Comparison of ENCODE assay signal across 8 cellular contexts in the genomic region with DNA sequence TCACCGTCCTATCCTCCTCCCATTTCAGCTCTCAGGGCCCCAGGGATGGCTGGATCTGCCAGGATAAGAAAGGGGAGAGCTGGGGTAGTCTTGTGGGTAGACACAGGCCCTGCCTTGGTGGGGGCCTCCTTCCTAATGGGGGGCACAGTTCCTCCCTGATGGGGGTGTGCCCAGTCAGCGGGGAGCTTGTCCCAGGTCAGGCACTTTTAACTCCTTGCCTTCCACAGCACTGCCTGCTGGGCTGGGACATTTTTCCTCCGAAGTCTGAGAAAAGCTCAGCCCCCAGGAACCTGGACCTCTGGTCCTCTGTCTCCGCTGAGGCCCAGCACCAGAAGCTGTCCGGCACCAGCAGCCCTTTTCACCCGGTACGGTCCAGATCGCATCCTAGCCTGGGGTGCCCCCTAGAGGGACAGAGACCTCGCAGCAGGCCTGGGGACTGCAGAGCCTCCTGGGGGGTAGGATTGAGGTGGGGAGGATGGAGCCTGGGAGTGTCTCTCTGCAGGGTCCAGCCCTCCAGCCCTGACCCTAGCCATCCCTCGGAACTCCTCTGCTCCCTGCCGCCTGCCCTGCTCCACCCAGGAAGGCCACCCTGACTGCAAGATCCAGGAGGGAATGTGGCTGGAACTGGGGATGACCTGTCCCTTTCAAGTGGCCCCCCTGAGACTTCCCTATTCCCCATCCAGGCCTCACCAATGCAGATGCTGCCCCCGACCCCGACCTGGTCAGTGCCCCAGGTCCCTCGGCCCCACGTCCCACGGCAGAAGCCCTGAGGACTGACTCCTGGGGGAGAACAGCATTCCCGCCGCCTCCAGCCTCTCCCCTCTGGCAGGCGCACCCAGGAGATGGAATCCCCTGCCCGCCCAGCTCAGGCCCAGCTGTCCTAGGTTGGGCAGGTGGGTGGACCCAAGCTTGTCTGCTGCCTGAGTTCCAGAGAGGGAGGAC. TPM values are rescaled to one million over a fixed set of nuclear protein-coding genes. Genes with fewer than 3 reads are reported as not detected.
DNase-seq lines count a peak whose midpoint lies in the region; ATAC-seq, FAIRE-seq and TF ChIP-seq lines count a peak whose summit lies in the region.

No MANE protein-coding gene starts in this region.

- CTCF ChIA-PET in SK-N-SH (lab: Yijun Ruan, JAX) (interaction anchor here (0.8 to 2.0 kb wide), 10 partner anchors 9 to 217 kb away, joined by 3 to 7 read pairs (median 4); a partner anchor contains a TSS), H1 (lab: Charles Lee; ENCODE audit: partially characterized antibody) (interaction anchor here (0.7 to 3.1 kb wide), 21 partner anchors 8 to 144 kb away, joined by 3 to 23 read pairs (median 5); a partner anchor contains a TSS)

- peaks cover 13% of the 10 kb centered on the region for H3K4me1 Mint-ChIP-seq in nephron progenitor cell

- H3K79me2 ChIP-seq in SK-N-SH (ENCODE audit: insufficient read depth) (no peaks in the 10 kb centered on the region), H1 (ENCODE audit: control insufficient read depth in 1 of 2, insufficient read depth in 2 of 2, low read length in 2 of 2) (no peaks in the 10 kb centered on the region)

- TF ChIP-seq RAD21 in SK-N-SH (IDR thresholded peaks at IDR 0.05; ENCODE audit: low read length) (peak; percentile 65), H1 (IDR thresholded peaks at IDR 0.05 in 1 of 2, conservative IDR thresholded peaks at IDR 0.05 in 1 of 2; ENCODE audit: low read depth in 2 of 2, low read length in 2 of 2) (peak; percentile 67 to 73)

- no peak overlapping the region for H2BK5ac ChIP-seq in H1 (ENCODE audit: low read depth, low read length)

- H2BK20ac ChIP-seq in H1 (ENCODE audit: low read length), result no peak overlapping the region

- TF ChIP-seq CTCF in SK-N-SH (IDR thresholded peaks at IDR 0.05) (peak; percentile 61), H1 (IDR thresholded peaks at IDR 0.05; ENCODE audit: control extremely low read depth in 1 of 3, insufficient read depth in 1 of 3, low read depth in 1 of 3, low read length in 3 of 3) (peak; percentile 68 to 73 (median 69)), nephron progenitor cell (IDR thresholded peaks at IDR 0.05) (peak; percentile 37)

- DNase-seq in DMS53 (lab: John Stamatoyannopoulos, UW), result peak; percentile 62
- no peak for DNase-seq in DMS53 treated with DMSO at 0.1 percent for 48 hours (lab: John Stamatoyannopoulos, UW; ENCODE audit: unreplicated experiment)
- peak; percentile 80 for DNase-seq in SK-N-SH
- DNase-seq in H1 (ENCODE audit: low read depth in 1 of 2, low spot score in 2 of 2), result peak in 1 of 2 experiments; percentile 73
- DNase-seq in nephron progenitor cell, result peak; percentile 42
- no peak for DNase-seq in NCI-H2171 (lab: John Stamatoyannopoulos, UW)

- H4K91ac ChIP-seq in H1 (replicated peaks; ENCODE audit: insufficient read length, low read length), result no peak overlapping the region

- H3K23me2 ChIP-seq in H1 (ENCODE audit: low read depth, low read length), result no peaks in the 10 kb centered on the region

- H3K18ac ChIP-seq in H1 (ENCODE audit: extremely low read depth, low read length), result no peak overlapping the region

- no peaks in the 10 kb centered on the region for H3K27me3 ChIP-seq in SK-N-SH (ENCODE audit: insufficient read depth)
- H3K27me3 ChIP-seq in H1 (replicated peaks in 1 of 4; ENCODE audit: control insufficient read depth in 3 of 4, extremely low read depth in 1 of 4, insufficient read depth in 3 of 4, low read length in 3 of 4), result no peaks in the 10 kb centered on the region

- peaks cover 3% of the 10 kb centered on the region for H3K27me3 Mint-ChIP-seq in nephron progenitor cell (ENCODE audit: low read depth, poor library complexity)

- H3K27ac Mint-ChIP-seq in nephron progenitor cell, result no peak overlapping the region

- H2AK5ac ChIP-seq in H1 (ENCODE audit: low read depth, low read length), result no peak overlapping the region

- H2BK12ac ChIP-seq in H1 (ENCODE audit: low read depth, low read length), result no peak overlapping the region

- peaks cover 3 to 12% of the 10 kb centered on the region in 2 experiments for H3K36me3 ChIP-seq in SK-N-SH (replicated peaks in 1 of 2; ENCODE audit: control insufficient read depth in 1 of 2, insufficient read depth in 2 of 2, low read length in 1 of 2)
- peaks cover 6 to 30% (median 23%) of the 10 kb centered on the region in 4 experiments; a peak in 6 of 8 replicates for H3K36me3 ChIP-seq in H1 (ENCODE audit: control insufficient read depth in 2 of 4, insufficient read depth in 4 of 4, low read length in 3 of 4)

- H3K4me3 ChIP-seq in SK-N-SH (ENCODE audit: low read depth in 2 of 2, low read length in 1 of 2) (no peak overlapping the region), H1 (ENCODE audit: extremely low read depth in 1 of 4, insufficient read depth in 2 of 4, low read depth in 3 of 4, low read length in 4 of 4) (no peak overlapping the region)

- H4K8ac ChIP-seq in H1 (ENCODE audit: extremely low read depth, insufficient read depth, low read length), result peak overlapping the region; percentile 80; the same call in 1 of the 2 replicates

- no peak overlapping the region for H2BK120ac ChIP-seq in H1 (replicated peaks; ENCODE audit: low read depth, low read length)

- H3F3A ChIP-seq in SK-N-SH (replicated peaks; ENCODE audit: insufficient read depth), result no peaks in the 10 kb centered on the region

- no peak for FAIRE-seq in H1 (lab: Jason Lieb, UNC)

- no peaks in the 10 kb centered on the region for H3K9me3 Mint-ChIP-seq in nephron progenitor cell

- no peaks in the 10 kb centered on the region for H3K9me3 ChIP-seq in SK-N-SH
- H3K9me3 ChIP-seq in H1 (ENCODE audit: insufficient read depth in 2 of 2, low read depth in 1 of 2, low read length in 1 of 2), result no peaks in the 10 kb centered on the region

- H3K4ac ChIP-seq in H1 (replicated peaks; ENCODE audit: insufficient read length, low read depth, low read length), result no peak overlapping the region

- H2BK15ac ChIP-seq in H1 (ENCODE audit: low read length), result no peak overlapping the region

- no peak overlapping the region for H3K14ac ChIP-seq in H1 (ENCODE audit: insufficient read length)

- H3K4me2 ChIP-seq in SK-N-SH (no peak overlapping the region), H1 (ENCODE audit: insufficient read depth in 1 of 2, low read depth in 2 of 2, low read length in 2 of 2) (no peak overlapping the region)

- H3K9me2 ChIP-seq in SK-N-SH, result no peaks in the 10 kb centered on the region

- H3K23ac ChIP-seq in H1 (ENCODE audit: insufficient read length), result no peak overlapping the region

- TF ChIP-seq EP300 in SK-N-SH (IDR thresholded peaks at IDR 0.05; ENCODE audit: borderline replicate concordance in 1 of 2, low read depth in 1 of 2, low read length in 1 of 2) (no peak), H1 (IDR thresholded peaks at IDR 0.05; ENCODE audit: borderline replicate concordance in 1 of 2, low read depth in 2 of 2, low read length in 2 of 2) (no peak)

- H4K5ac ChIP-seq in H1 (ENCODE audit: insufficient read length, low read depth, low read length), result no peak overlapping the region

- POLR2A ChIA-PET in SK-N-SH (lab: Yijun Ruan, JAX), result interaction anchor here (1.0 to 1.7 kb wide), 2 partner anchors 121 to 124 kb away, joined by 3 to 5 read pairs; no protein-coding TSS in a partner anchor
- POLR2A ChIA-PET in H1 (lab: Charles Lee; ENCODE audit: partially characterized antibody), result interaction anchor here (0.9 to 8.5 kb wide), 8 partner anchors 12 to 122 kb away, joined by 3 to 66 read pairs (median 4); a partner anchor contains a TSS

- no peaks in the 10 kb centered on the region for H3K79me1 ChIP-seq in H1 (ENCODE audit: low read depth, low read length)

- no peak overlapping the region for H2AFZ ChIP-seq in SK-N-SH (ENCODE audit: low read depth)
- H2AFZ ChIP-seq in H1 (ENCODE audit: low read length), result no peak overlapping the region

- TF ChIP-seq POLR2A in H1 (IDR thresholded peaks at IDR 0.05; ENCODE audit: control extremely low read depth in 1 of 2, low read depth in 2 of 2, low read length in 2 of 2), result no peak

- H3K36me3 Mint-ChIP-seq in nephron progenitor cell (ENCODE audit: low read depth), result peaks cover 20% of the 10 kb centered on the region

- no peak for ATAC-seq in HG02642 (IDR thresholded peaks at IDR 0.05; ENCODE audit: poor library complexity, unreplicated experiment)
- ATAC-seq in GM21423 (IDR thresholded peaks at IDR 0.05; ENCODE audit: unreplicated experiment), result no peak

- 98% methylated on average over 5 of the region's 20 CpGs for WGBS in SK-N-SH (ENCODE audit: low lambda C conversion rate)
- WGBS in H1 (ENCODE audit: extremely low coverage in 1 of 2, insufficient coverage in 1 of 2, insufficient read length in 1 of 2, insufficient replicate concordance in 2 of 2, low coverage in 1 of 2, low lambda C conversion rate in 2 of 2, missing lambda C conversion rate in 1 of 2), 2 experiments, result 92% methylated on average over 19 of the region's 20 CpGs; no CpG with 5 or more reads in 1 of the 2 experiments

- H3K9ac ChIP-seq in SK-N-SH (no peak overlapping the region), H1 (replicated peaks in 1 of 4; ENCODE audit: extremely low read depth in 1 of 4, low read depth in 3 of 4, low read length in 3 of 4) (no peak overlapping the region)

- peaks cover 0 to 3% of the 10 kb centered on the region in 2 experiments; a peak in 1 of 4 replicates for H3K4me1 ChIP-seq in SK-N-SH (ENCODE audit: control insufficient read depth in 1 of 2, insufficient read depth in 2 of 2, low read depth in 1 of 2, low read length in 1 of 2)
- H3K4me1 ChIP-seq in H1 (replicated peaks in 1 of 4; ENCODE audit: control insufficient read depth in 3 of 4, insufficient read depth in 4 of 4, low read length in 3 of 4), result no peaks in the 10 kb centered on the region; a peak in 1 of 7 replicates

- H3K27ac ChIP-seq in SK-N-SH (ENCODE audit: low read depth in 2 of 2, low read length in 1 of 2), result no peak overlapping the region
- H3K27ac ChIP-seq in H1 (ENCODE audit: low read depth, low read length), result no peak overlapping the region

- no peak overlapping the region for H3K56ac ChIP-seq in H1 (replicated peaks; ENCODE audit: insufficient read length, low read depth, low read length)

- no peak overlapping the region for H3K4me3 Mint-ChIP-seq in nephron progenitor cell

- H4K20me1 ChIP-seq in SK-N-SH (ENCODE audit: insufficient read depth), result no peaks in the 10 kb centered on the region
- H4K20me1 ChIP-seq in H1 (replicated peaks in 1 of 2; ENCODE audit: control insufficient read depth in 1 of 2, insufficient read depth in 2 of 2, low read length in 2 of 2), result peaks cover 3 to 9% of the 10 kb centered on the region in 2 experiments

RNA-seq across cellular contexts. Expression of a gene that starts 12.0 kb away (rescaled TPM):
- 24.0 and 25.6 TPM in 2 replicates for polyA plus RNA-seq in SK-N-SH (2012; rRNA removed)
- 6.1 and 11.1 TPM in 2 replicates for polyA plus RNA-seq in SK-N-SH (2012; cell fraction: cytosol; rRNA removed)
- polyA plus RNA-seq in SK-N-SH (2012; cell fraction: nucleus; rRNA removed), result 128 and 148 TPM in 2 replicates
- total RNA-seq in H1 (2021; fragmentation: NEBNext Ultra II Directional; extraction: Animal tissue kit (Norgen Biotek cat#: 25700)), result 65.5 and 66.1 TPM in 2 replicates
- polyA plus RNA-seq in H1 (2011; rRNA removed), result 106 and 149 TPM in 2 replicates
- 92.6 TPM for polyA plus RNA-seq in H1 (2011; cell fraction: cytosol; rRNA removed)
- polyA plus RNA-seq in H1 (2011; cell fraction: nucleus; rRNA removed), result 266 TPM
- 57.0 to 78.2 TPM (median 75.2 TPM) in 4 replicates for polyA plus RNA-seq in H1 (2012, experiment 1 of 2)
- 75.0 TPM for polyA plus RNA-seq in H1 (2012, experiment 2 of 2)
- 49.8 TPM for polyA plus RNA-seq in H1 (2013, experiment 1 of 2)
- polyA plus RNA-seq in H1 (2013, experiment 2 of 2), result 49.9 TPM
- polyA minus RNA-seq in H1 (2011; rRNA and poly(A)+ RNA removed), result 31.7 and 34.1 TPM in 2 replicates
- 33.5 TPM for polyA minus RNA-seq in H1 (2011; cell fraction: cytosol; rRNA and poly(A)+ RNA removed)
- polyA minus RNA-seq in H1 (2011; cell fraction: nucleus; rRNA and poly(A)+ RNA removed), result 47.5 TPM

RNA-seq across cellular contexts. Expression of a gene that starts 31.8 kb away (rescaled TPM):
- polyA plus RNA-seq in SK-N-SH (2012; rRNA removed), result 0.07 TPM in 1 of 2 replicates, not detected in the other
- polyA plus RNA-seq in SK-N-SH (2012; cell fraction: cytosol; rRNA removed), result 0.03 TPM in 1 of 2 replicates, not detected in the other
- 0.04 and 0.08 TPM in 2 replicates for polyA plus RNA-seq in SK-N-SH (2012; cell fraction: nucleus; rRNA removed)
- 32.7 and 35.1 TPM in 2 replicates for total RNA-seq in H1 (2021; fragmentation: NEBNext Ultra II Directional; extraction: Animal tissue kit (Norgen Biotek cat#: 25700))
- 23.2 and 26.7 TPM in 2 replicates for polyA plus RNA-seq in H1 (2011; rRNA removed)
- polyA plus RNA-seq in H1 (2011; cell fraction: cytosol; rRNA removed), result 16.7 TPM
- polyA plus RNA-seq in H1 (2011; cell fraction: nucleus; rRNA removed), result 26.1 TPM
- polyA plus RNA-seq in H1 (2012, experiment 1 of 2), result 15.0 to 25.1 TPM (median 23.2 TPM) in 4 replicates
- 20.2 TPM for polyA plus RNA-seq in H1 (2012, experiment 2 of 2)
- polyA plus RNA-seq in H1 (2013, experiment 1 of 2), result 29.7 TPM
- polyA plus RNA-seq in H1 (2013, experiment 2 of 2), result 29.6 TPM
- 13.4 and 14.5 TPM in 2 replicates for polyA minus RNA-seq in H1 (2011; rRNA and poly(A)+ RNA removed)
- 13.3 TPM for polyA minus RNA-seq in H1 (2011; cell fraction: cytosol; rRNA and poly(A)+ RNA removed)
- 12.3 TPM for polyA minus RNA-seq in H1 (2011; cell fraction: nucleus; rRNA and poly(A)+ RNA removed)

RNA-seq across cellular contexts. Expression of a gene that starts 51.1 kb away (rescaled TPM):
- polyA plus RNA-seq in SK-N-SH (2012; rRNA removed) (43.2 and 46.1 TPM in 2 replicates), H1 (2011; rRNA removed) (34.0 and 42.0 TPM in 2 replicates)
- polyA plus RNA-seq in SK-N-SH (2012; cell fraction: cytosol; rRNA removed), result 31.0 and 37.2 TPM in 2 replicates
- polyA plus RNA-seq in SK-N-SH (2012; cell fraction: nucleus; rRNA removed), result 56.3 and 62.9 TPM in 2 replicates
- total RNA-seq in H1 (2021; fragmentation: NEBNext Ultra II Directional; extraction: Animal tissue kit (Norgen Biotek cat#: 25700)), result 58.2 and 62.5 TPM in 2 replicates
- 45.9 TPM for polyA plus RNA-seq in H1 (2011; cell fraction: cytosol; rRNA removed)
- polyA plus RNA-seq in H1 (2011; cell fraction: nucleus; rRNA removed), result 63.9 TPM
- polyA plus RNA-seq in H1 (2012, experiment 1 of 2), result 45.7 to 57.9 TPM (median 51.8 TPM) in 4 replicates
- 28.5 TPM for polyA plus RNA-seq in H1 (2012, experiment 2 of 2)
- polyA plus RNA-seq in H1 (2013, experiment 1 of 2), result 28.3 TPM
- 25.5 TPM for polyA plus RNA-seq in H1 (2013, experiment 2 of 2)
- polyA minus RNA-seq in H1 (2011; rRNA and poly(A)+ RNA removed), result 63.6 and 69.2 TPM in 2 replicates
- polyA minus RNA-seq in H1 (2011; cell fraction: cytosol; rRNA and poly(A)+ RNA removed), result 28.5 TPM
- polyA minus RNA-seq in H1 (2011; cell fraction: nucleus; rRNA and poly(A)+ RNA removed), result 23.9 TPM

Comparison
In these comparisons a context has a peak if more than half of its experiments do, and no peak if none do; other contexts are left out.
1. DNase-seq: peak in DMS53 (single experiment), SK-N-SH (single experiment) and nephron progenitor cell (single experiment); none in DMS53 treated with DMSO at 0.1 percent for 48 hours (single experiment) and NCI-H2171 (single experiment).
2. RNA of a gene that starts 31.8 kb away (polyA plus RNA-seq): 15.0 to 29.7 TPM in H1; 0.03 to 0.08 TPM in SK-N-SH; every median in the first group is over 10 times any median in the second.
3. Peak in every context shown above with its lines, with median percentiles within 50 percentile points of each other: CTCF ChIP-seq.